In genomic region chr5:141883184-141883947, GRCh38 we compare ENCODE assay signal across 11 cellular contexts. TPM values are rescaled to one million over a fixed set of nuclear protein-coding genes. Genes with fewer than 3 reads are reported as not detected.
DNase-seq lines count a peak whose midpoint lies in the region; ATAC-seq, FAIRE-seq and TF ChIP-seq lines count a peak whose summit lies in the region.
"Had no signal": no experiment of that assay in that cellular context is flagged by ENCODE, and none has a peak within 500 bp of the region (broad histone marks: within the 10 kb centered on the region; RNA-seq: fewer than 3 reads in every experiment).

No MANE protein-coding gene starts in this region.

- no peak overlapping the region for H3K9ac ChIP-seq in astrocyte (ENCODE audit: low read length)
- no peak overlapping the region for H3K9ac ChIP-seq in iPS-15b (ENCODE audit: low read depth, low read length)

- H3K27me3 ChIP-seq in astrocyte (ENCODE audit: insufficient read depth, low read length) (peaks cover 55% of the 10 kb centered on the region), iPS-15b (ENCODE audit: control insufficient read depth, insufficient read depth, low read length) (peaks cover 26% of the 10 kb centered on the region)

- H3K4me3 ChIP-seq in astrocyte (ENCODE audit: insufficient read depth, low read depth, low read length) (no peak overlapping the region), iPS-15b (ENCODE audit: low read depth, low read length) (peak overlapping the region; percentile 69)

- DNase-seq in activated T-cell treated with anti-CD3 and anti-CD28 coated beads for 48 hours (ENCODE audit: low read depth) (peak; percentile 14), astrocyte (ENCODE audit: low read depth) (no peak), NCI-H82 treated with DMSO at 0.1 percent for 48 hours (lab: John Stamatoyannopoulos, UW; ENCODE audit: unreplicated experiment) (no peak), NCI-H2196 treated with DMSO at 0.1 percent for 48 hours (lab: John Stamatoyannopoulos, UW; ENCODE audit: unreplicated experiment) (no peak), D721Med (ENCODE audit: insufficient read length, low spot score) (no peak)
- no peak for DNase-seq in activated T-cell treated with anti-CD3 and anti-CD28 coated beads, Interleukin-2, amount 50 U/mL, for 1 hour
- peak; percentile 34 for DNase-seq in stimulated activated naive CD8-positive, alpha-beta T cell treated with anti-CD3 and anti-CD28 coated beads, Interleukin-15, Interleukin-2, amounts not matched to agents 100 U/mL and 50 U/mL, for 24 hours

- TF ChIP-seq CTCF in astrocyte (IDR thresholded peaks at IDR 0.05; ENCODE audit: insufficient read depth, low read depth, low read length) (no peak), D721Med (IDR thresholded peaks at IDR 0.05; ENCODE audit: insufficient read depth, missing control alignments) (no peak)

- ATAC-seq in stimulated activated naive CD8-positive, alpha-beta T cell treated with anti-CD3 and anti-CD28 coated beads, Interleukin-15, Interleukin-2, amounts not matched to agents 100 U/mL and 50 U/mL, for 24 hours = no peak

- no peak overlapping the region for H3K4me3 Mint-ChIP-seq in astrocyte (ENCODE audit: unreplicated experiment)

- H3K4me1 ChIP-seq in astrocyte (ENCODE audit: insufficient read depth, low read length) = peaks cover 8% of the 10 kb centered on the region
- H3K4me1 ChIP-seq in iPS-15b (ENCODE audit: control insufficient read depth, insufficient read depth, low read length) = peaks cover 39% of the 10 kb centered on the region

- FAIRE-seq in astrocyte (lab: Jason Lieb, UNC) (no peak), D721Med (lab: Jason Lieb, UNC) (no peak)
- FAIRE-seq: islet of Langerhans had no signal

- peaks cover 39% of the 10 kb centered on the region for H3K27me3 Mint-ChIP-seq in astrocyte (ENCODE audit: low read depth, unreplicated experiment)

- no peak overlapping the region for H3K27ac Mint-ChIP-seq in astrocyte (ENCODE audit: unreplicated experiment)

- H3K27ac ChIP-seq in astrocyte (ENCODE audit: low read depth, low read length) = no peak overlapping the region

- H3K9me3 ChIP-seq in astrocyte (ENCODE audit: insufficient read depth, low read depth, low read length) = no peaks in the 10 kb centered on the region
- no peaks in the 10 kb centered on the region for H3K9me3 ChIP-seq in iPS-15b (ENCODE audit: control insufficient read depth, insufficient read depth, low read length)

- peaks cover 15% of the 10 kb centered on the region for H4K20me1 ChIP-seq in astrocyte (ENCODE audit: insufficient read depth, low read length)

- H3K79me2 ChIP-seq in astrocyte (ENCODE audit: insufficient read depth, low read length) = no peaks in the 10 kb centered on the region

- no peaks in the 10 kb centered on the region for H3K9me3 Mint-ChIP-seq in astrocyte (ENCODE audit: unreplicated experiment)

- no peaks in the 10 kb centered on the region for H3K36me3 ChIP-seq in astrocyte (ENCODE audit: insufficient read depth, low read length)
- H3K36me3 ChIP-seq in iPS-15b (ENCODE audit: control insufficient read depth, insufficient read depth, low read length) = no peaks in the 10 kb centered on the region

- peaks cover 4% of the 10 kb centered on the region for H3K36me3 Mint-ChIP-seq in astrocyte (ENCODE audit: low read depth, unreplicated experiment)

- peaks cover 27% of the 10 kb centered on the region for H3K4me1 Mint-ChIP-seq in astrocyte (ENCODE audit: low read depth, unreplicated experiment)

- H2AFZ ChIP-seq in astrocyte (ENCODE audit: low read depth, low read length) = no peak overlapping the region

- peak overlapping the region; percentile 44 for H3K4me2 ChIP-seq in astrocyte (ENCODE audit: low read length)

RNA-seq across cellular contexts. Expression of gene PCDH1, which starts 5.2 kb away (rescaled TPM):
- total RNA-seq in astrocyte = 9.1 and 11.5 TPM in 2 replicates
- total RNA-seq: activated CD8-positive, alpha-beta memory T cell treated with anti-CD3 and anti-CD28 coated beads for 36 hours; LHCN-M2 had no signal

RNA-seq across cellular contexts. Expression of gene DELE1, which starts 40.3 kb away (rescaled TPM):
- total RNA-seq in astrocyte = 37.6 and 38.2 TPM in 2 replicates

Comparison
In these comparisons a context has a peak if more than half of its experiments do, and no peak if none do; other contexts are left out.
1. DNase-seq: peak in activated T-cell treated with anti-CD3 and anti-CD28 coated beads for 48 hours (single experiment) and stimulated activated naive CD8-positive, alpha-beta T cell treated with anti-CD3 and anti-CD28 coated beads, Interleukin-15, Interleukin-2, amounts not matched to agents 100 U/mL and 50 U/mL, for 24 hours (single experiment); none in activated T-cell treated with anti-CD3 and anti-CD28 coated beads, Interleukin-2, amount 50 U/mL, for 1 hour (single experiment), astrocyte (single experiment), NCI-H82 treated with DMSO at 0.1 percent for 48 hours (single experiment), NCI-H2196 treated with DMSO at 0.1 percent for 48 hours (single experiment) and D721Med (single experiment).